1 cellular context compared by ENCODE assay signal in genomic region chr7:100080895-100081534, GRCh38.
A peak's percentile ranks its signal among the peaks of the same experiment; 100 is the strongest.
TF ChIP-seq lines count a peak whose summit lies in the region.

No MANE protein-coding gene starts in this region.

TF ChIP-seq in H1, 55 proteins besides CTCF, POLR2A, EP300 and RAD21:
- TF ChIP-seq ZNF274 (IDR thresholded peaks at IDR 0.05; ENCODE audit: borderline replicate concordance, extremely low read depth, low read length): no peak
- TF ChIP-seq SAP30 (IDR thresholded peaks at IDR 0.05; ENCODE audit: insufficient read depth, insufficient replicate concordance, low read length): peak; percentile 45
